Comparison of ENCODE assay signal across 14 cellular contexts in the genomic region with DNA sequence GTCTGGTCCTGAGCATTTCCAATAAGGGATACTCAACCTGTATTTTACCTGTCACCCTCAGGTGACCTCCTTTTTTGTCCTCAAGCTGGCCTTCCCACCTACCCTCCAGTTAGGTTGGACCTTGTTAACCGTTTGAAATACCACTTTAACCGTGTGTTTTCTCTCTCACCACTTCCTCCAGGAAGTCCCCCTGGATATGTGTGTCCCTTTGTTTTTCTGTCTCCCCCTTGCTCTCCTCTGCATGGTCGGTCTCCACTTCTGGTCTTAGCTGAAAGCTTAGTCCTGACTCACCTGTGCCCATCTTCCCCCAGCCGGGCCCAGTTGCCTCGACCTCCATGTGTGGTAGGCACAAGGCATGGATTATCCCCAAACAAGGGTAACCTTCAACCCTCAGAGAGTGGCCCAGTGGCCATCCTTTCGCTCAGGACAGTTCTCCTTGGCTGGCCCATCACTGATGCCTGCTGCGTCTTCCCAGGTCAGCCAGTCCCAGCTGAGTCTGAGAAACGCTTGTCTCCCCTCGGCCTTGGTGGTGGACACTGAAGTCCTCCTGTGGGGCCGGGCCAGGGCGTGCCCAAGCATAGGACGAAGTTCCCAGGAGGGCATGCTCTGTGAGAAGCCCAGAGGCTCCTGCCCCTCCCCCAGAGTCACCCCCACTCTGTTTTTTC. TPM values are rescaled to one million over a fixed set of nuclear protein-coding genes. Genes with fewer than 3 reads are reported as not detected.
A peak's percentile ranks its signal among the peaks of the same experiment; 100 is the strongest.
DNase-seq lines count a peak whose midpoint lies in the region; ATAC-seq and TF ChIP-seq lines count a peak whose summit lies in the region.
"Had no signal": no experiment of that assay in that cellular context is flagged by ENCODE, and none has a peak within 500 bp of the region (broad histone marks: within the 10 kb centered on the region; RNA-seq: fewer than 3 reads in every experiment).

No MANE protein-coding gene starts in this region.

- H4K20me1 ChIP-seq in smooth muscle cell (ENCODE audit: low read depth) = peaks cover 100% of the 10 kb centered on the region

- H3K27ac Mint-ChIP-seq in activated T-cell treated with anti-CD3 and anti-CD28 coated beads, Interleukin-2, amount 50 U/mL, for 72 hours = peak overlapping the region; percentile 89
- H3K27ac Mint-ChIP-seq in T-cell = peak overlapping the region; percentile 90 to 93

- TF ChIP-seq EP300 in stomach (IDR thresholded peaks at IDR 0.05) = no peak

- no peaks in the 10 kb centered on the region for H3K9me3 ChIP-seq in effector memory CD4-positive, alpha-beta T cell (ENCODE audit: control insufficient read depth, low read length)
- H3K9me3 ChIP-seq in stomach = no peaks in the 10 kb centered on the region
- H3K9me3 ChIP-seq in smooth muscle cell (replicated peaks; ENCODE audit: low read depth) = no peaks in the 10 kb centered on the region
- H3K9me3 ChIP-seq: adrenal gland, thoracic aorta had no signal

- H3F3A ChIP-seq in smooth muscle cell (ENCODE audit: low read depth) = peaks cover 37% of the 10 kb centered on the region

- intact Hi-C loops in stomach (cut with DNase I; ENCODE audit: low total_unique reads) = no loop called here

- H3K9ac ChIP-seq in smooth muscle cell (ENCODE audit: low read depth) = no peak overlapping the region

- H3K36me3 ChIP-seq in effector memory CD4-positive, alpha-beta T cell (ENCODE audit: control insufficient read depth, insufficient read depth, low read length) = peaks cover 45% of the 10 kb centered on the region
- H3K36me3 ChIP-seq in stomach = peaks cover 40 to 96% (median 91%) of the 10 kb centered on the region in 4 donors
- H3K36me3 ChIP-seq in smooth muscle cell (ENCODE audit: low read depth) = no peaks in the 10 kb centered on the region

- H3K79me2 ChIP-seq in smooth muscle cell (ENCODE audit: low read depth) = peaks cover 64% of the 10 kb centered on the region

- no peaks in the 10 kb centered on the region for H3K9me3 Mint-ChIP-seq in activated T-cell treated with anti-CD3 and anti-CD28 coated beads, Interleukin-2, amount 50 U/mL, for 72 hours
- no peaks in the 10 kb centered on the region for H3K9me3 Mint-ChIP-seq in T-cell

- peak overlapping the region; percentile 25 to 57 for H3K4me3 Mint-ChIP-seq in activated T-cell treated with anti-CD3 and anti-CD28 coated beads, Interleukin-2, amount 50 U/mL, for 72 hours
- peak overlapping the region in 1 of 3 donors; percentile 75 for H3K4me3 Mint-ChIP-seq in T-cell

- peaks cover 81% of the 10 kb centered on the region for H3K4me1 ChIP-seq in effector memory CD4-positive, alpha-beta T cell (ENCODE audit: control insufficient read depth, insufficient read depth, low read length, poor library complexity, severe bottlenecking)
- H3K4me1 ChIP-seq in stomach (peaks cover 53 to 100% (median 86%) of the 10 kb centered on the region in 4 donors), smooth muscle cell (ENCODE audit: low read depth) (peaks cover 29% of the 10 kb centered on the region)

- no peak for ATAC-seq in activated T-cell treated with anti-CD3 and anti-CD28 coated beads, Interleukin-2, amount 50 U/mL, for 72 hours (replicated peaks in 1 of 2)
- ATAC-seq in T-cell (replicated peaks in 1 of 4) (no peak), GM21360 (IDR thresholded peaks at IDR 0.05; ENCODE audit: unreplicated experiment) (no peak)

- peaks cover 89% of the 10 kb centered on the region for H3K4me1 Mint-ChIP-seq in activated T-cell treated with anti-CD3 and anti-CD28 coated beads, Interleukin-2, amount 50 U/mL, for 72 hours (ENCODE audit: low read depth)
- peaks cover 87 to 97% (median 92%) of the 10 kb centered on the region in 3 donors for H3K4me1 Mint-ChIP-seq in T-cell

- no peaks in the 10 kb centered on the region for H3K27me3 ChIP-seq in effector memory CD4-positive, alpha-beta T cell (replicated peaks; ENCODE audit: control insufficient read depth, insufficient read depth, low read length, poor library complexity, severe bottlenecking)
- H3K27me3 ChIP-seq in stomach (no peaks in the 10 kb centered on the region), smooth muscle cell (ENCODE audit: low read depth) (no peaks in the 10 kb centered on the region)
- H3K27me3 ChIP-seq: adrenal gland had no signal

- H3K36me3 Mint-ChIP-seq in activated T-cell treated with anti-CD3 and anti-CD28 coated beads, Interleukin-2, amount 50 U/mL, for 72 hours (ENCODE audit: insufficient read depth in 2 of 2) = peaks cover 4 to 14% of the 10 kb centered on the region in 2 donors
- H3K36me3 Mint-ChIP-seq in T-cell = peaks cover 28% of the 10 kb centered on the region

- CTCF ChIA-PET in T-cell (lab: Charles Lee) = interaction anchor here in 1 of 2 donors (0.6 kb wide), 1 partner anchor 19 kb away, joined by 3 read pairs; no protein-coding TSS in a partner anchor

- no peak for TF ChIP-seq POLR2A in stomach (IDR thresholded peaks at IDR 0.05)

- H3K4me3 ChIP-seq in effector memory CD4-positive, alpha-beta T cell (ENCODE audit: insufficient read depth, low read depth, low read length, poor library complexity, severe bottlenecking) = no peak overlapping the region
- H3K4me3 ChIP-seq in stomach = no peak overlapping the region
- no peak overlapping the region for H3K4me3 ChIP-seq in smooth muscle cell
- H3K4me3 ChIP-seq: adrenal gland, skin epidermis, thoracic aorta had no signal

- DNase-seq in activated T-cell treated with anti-CD3 and anti-CD28 coated beads, Interleukin-2, amount 50 U/mL, for 72 hours = no peak
- DNase-seq in activated T-cell treated with anti-CD3 and anti-CD28 coated beads for 4 hours (no peak), T-cell (no peak), stomach (no peak), medulla oblongata (ENCODE audit: extremely low spot score) (no peak), smooth muscle cell (lab: John Stamatoyannopoulos, UW; ENCODE audit: unreplicated experiment) (no peak)
- no peak for DNase-seq in effector memory CD4-positive, alpha-beta T cell
- DNase-seq: adrenal gland, cortex of kidney, NCI-H1105 treated with DMSO at 0.1 percent for 48 hours, SW 1271 had no signal

- no peak overlapping the region for H2AFZ ChIP-seq in smooth muscle cell (ENCODE audit: low read depth)

- 65 to 81% (median 72%) methylated on average over 11 to 12 of the region's 12 CpGs for WGBS in stomach, 5 donors
- WGBS in smooth muscle cell (ENCODE audit: low lambda C conversion rate) = 94% methylated on average over 12 of the region's 12 CpGs

- H3K4me2 ChIP-seq in smooth muscle cell = no peak overlapping the region

- no peaks in the 10 kb centered on the region for H3K27me3 Mint-ChIP-seq in activated T-cell treated with anti-CD3 and anti-CD28 coated beads, Interleukin-2, amount 50 U/mL, for 72 hours (ENCODE audit: low read depth)
- H3K27me3 Mint-ChIP-seq in T-cell = no peaks in the 10 kb centered on the region

- POLR2A ChIA-PET in T-cell (lab: Charles Lee) = interaction anchor here in 1 of 2 donors (0.6 kb wide), 1 partner anchor 147 kb away, joined by 3 read pairs; no protein-coding TSS in a partner anchor

- peak overlapping the region; percentile 60 for H3K27ac ChIP-seq in effector memory CD4-positive, alpha-beta T cell (ENCODE audit: insufficient read depth, low read length, poor library complexity, severe bottlenecking)
- H3K27ac ChIP-seq in stomach = peak overlapping the region in 3 of 5 donors; percentile 37 to 49 (median 42)
- H3K27ac ChIP-seq in smooth muscle cell (ENCODE audit: low read depth) = no peak overlapping the region

- TF ChIP-seq CTCF in stomach (IDR thresholded peaks at IDR 0.05) (no peak), smooth muscle cell (IDR thresholded peaks at IDR 0.05; ENCODE audit: borderline replicate concordance, insufficient read depth, poor library complexity, severe bottlenecking) (no peak)

RNA-seq across cellular contexts. Expression of gene LASP1, which starts 20.0 kb away (rescaled TPM):
- total RNA-seq in activated T-cell treated with anti-CD3 and anti-CD28 coated beads, Interleukin-2, amount 50 U/mL, for 72 hours = 100 to 1,000 TPM; 160 to 172 TPM
- total RNA-seq in T-cell (100 to 1,000 TPM in 4 of 5 donors, 10 to 100 TPM in 1; 97.2 to 157 (median 122) TPM), stomach (100 to 1,000 TPM in 3 of 5 donors, 10 to 100 TPM in 2; 93.0 to 183 (median 107) TPM), smooth muscle cell (108 and 133 TPM in 2 replicates)
- polyA plus RNA-seq in stomach (100 to 1,000 TPM in 1 of 3 donors, 10 to 100 TPM in 2; 33.7 to 119 (median 94.3) TPM), smooth muscle cell (120 and 130 TPM in 2 replicates)

RNA-seq across cellular contexts. Expression of gene RPL23, which starts 36.4 kb away (rescaled TPM):
- total RNA-seq in activated T-cell treated with anti-CD3 and anti-CD28 coated beads, Interleukin-2, amount 50 U/mL, for 72 hours = 1,000 to 10,000 TPM; 1,230 to 1,505 TPM
- total RNA-seq in T-cell = 1,000 to 10,000 TPM; 1,638 to 2,124 (median 1,743) TPM
- 1,000 to 10,000 TPM in 1 of 5 donors, 100 to 1,000 TPM in 3, 10 to 100 TPM in 1; 89.8 to 1,949 (median 982) TPM for total RNA-seq in stomach
- polyA plus RNA-seq in stomach = 1,000 to 10,000 TPM; 3,318 to 3,359 (median 3,354) TPM
- 1,675 and 1,715 TPM in 2 replicates for total RNA-seq in smooth muscle cell
- polyA plus RNA-seq in smooth muscle cell = 435 and 499 TPM in 2 replicates
